ENCODE assay signal across 8 cellular contexts in genomic region chr10:127384532-127384931, GRCh38.
"Had no signal": no experiment of that assay in that cellular context is flagged by ENCODE, and none has a peak within 500 bp of the region (broad histone marks: within the 10 kb centered on the region; RNA-seq: fewer than 3 reads in every experiment).

No MANE protein-coding gene starts in this region.

- ATAC-seq: GM23338, HCT116, HepG2, K562 had no signal

- H3K36me3 ChIP-seq: HAP-1 had no signal

- H3K9me3 ChIP-seq: HAP-1 had no signal

- H2AFZ ChIP-seq: GM23338 had no signal

- H3K4me3 ChIP-seq: GM23338, HAP-1, K562 had no signal

- H3K4me2 ChIP-seq: GM23338 had no signal

- H3K4me3 Mint-ChIP-seq: GM23338, HFFc6 had no signal

- H3K4me1 ChIP-seq: HAP-1 had no signal

- H3K27ac Mint-ChIP-seq: GM23338, HFFc6 had no signal

- H3K27ac ChIP-seq: HL-60 had no signal

- DNase-seq: HFFc6, KG1 had no signal

- H3K9me3 Mint-ChIP-seq: HFFc6 had no signal
